ENCODE assay signal across 8 cellular contexts in the genomic region with DNA sequence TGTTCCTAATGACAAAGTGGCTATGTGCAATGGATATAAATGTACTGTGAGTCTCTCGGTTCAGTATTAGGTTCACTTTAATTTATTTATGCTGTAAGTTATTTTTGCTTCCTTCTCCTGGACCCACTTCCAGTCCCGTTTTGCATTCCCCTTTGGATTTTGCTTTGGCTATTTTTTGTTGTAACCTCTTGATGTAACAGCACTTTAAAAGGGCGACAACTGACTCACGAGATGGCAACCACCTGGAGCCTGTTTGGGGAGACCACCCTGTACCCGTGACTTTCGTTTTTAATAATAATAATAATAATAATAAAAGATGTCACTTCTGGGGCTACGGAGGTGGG. TPM values are rescaled to one million over a fixed set of nuclear protein-coding genes. Genes with fewer than 3 reads are reported as not detected.
DNase-seq lines count a peak whose midpoint lies in the region; ATAC-seq and TF ChIP-seq lines count a peak whose summit lies in the region.

No MANE protein-coding gene starts in this region.

- CTCF ChIA-PET in MCF 10A (lab: Yijun Ruan, JAX) = interaction anchor here (0.6 kb wide), 1 partner anchor 184 kb away, joined by 3 read pairs; no protein-coding TSS in a partner anchor

- POLR2A ChIA-PET in MCF 10A (lab: Yijun Ruan, JAX) = no interaction called here

- H3K36me3 Mint-ChIP-seq in MCF 10A (ENCODE audit: insufficient read depth, unreplicated experiment) (peaks cover 1% of the 10 kb centered on the region), naive B cell (peaks cover 0 to 11% of the 10 kb centered on the region in 2 donors)

- no TSS peak for BruUV-seq in MCF 10A (replicated peaks; lab: Mats Ljungman, UMichigan)

- H3K4me1 Mint-ChIP-seq in MCF 10A (ENCODE audit: insufficient read depth, unreplicated experiment) (peaks cover 9% of the 10 kb centered on the region), naive B cell (peaks cover 39 to 55% (median 55%) of the 10 kb centered on the region in 3 donors)

- H2AFZ ChIP-seq in ACC112 (ENCODE audit: low read length, unreplicated experiment) = no peak overlapping the region

- no peaks in the 10 kb centered on the region for H3K27me3 Mint-ChIP-seq in MCF 10A (ENCODE audit: insufficient read depth, unreplicated experiment)
- H3K27me3 Mint-ChIP-seq in naive B cell = peaks cover 63 to 72% (median 72%) of the 10 kb centered on the region in 3 donors

- H3K79me2 ChIP-seq in ACC112 (ENCODE audit: control insufficient read depth, insufficient read depth, low read length, unreplicated experiment) = no peaks in the 10 kb centered on the region

- H3K4me3 ChIP-seq in ACC112 (ENCODE audit: low read depth, low read length) (peak overlapping the region; percentile 67), HAP-1 (peak overlapping the region; percentile 12)

- no peaks in the 10 kb centered on the region for H3K36me3 ChIP-seq in ACC112 (ENCODE audit: insufficient read depth, low read length)
- no peaks in the 10 kb centered on the region for H3K36me3 ChIP-seq in HAP-1 (replicated peaks)

- H3K4me1 ChIP-seq in ACC112 (ENCODE audit: control insufficient read depth, insufficient read depth, low read length, unreplicated experiment) (no peaks in the 10 kb centered on the region), HAP-1 (peaks cover 11% of the 10 kb centered on the region), foreskin keratinocyte (peaks cover 5% of the 10 kb centered on the region)

- H3K27ac Mint-ChIP-seq in MCF 10A (ENCODE audit: low read depth, unreplicated experiment) = no peak overlapping the region
- peak overlapping the region in 4 of 6 donors; percentile 28 to 96 (median 62) for H3K27ac Mint-ChIP-seq in naive B cell

- no peaks in the 10 kb centered on the region for H3K9me3 ChIP-seq in HAP-1

- no peak for DNase-seq in HAP-1 (ENCODE audit: low spot score in 2 of 2)
- DNase-seq in MCF 10A (ENCODE audit: unreplicated experiment) = no peak
- DNase-seq in naive B cell = no peak
- no peak for DNase-seq in NCI-H1436 treated with DMSO at 0.1 percent for 48 hours (lab: John Stamatoyannopoulos, UW)
- no peak for DNase-seq in foreskin keratinocyte
- no peak for DNase-seq in NCI-H446 treated with DMSO at 0.1 percent for 48 hours (lab: John Stamatoyannopoulos, UW)
- DNase-seq in ACHN = no peak

- H3K27ac ChIP-seq in ACC112 (ENCODE audit: low read depth, low read length) (no peak overlapping the region), foreskin keratinocyte (no peak overlapping the region)

- peaks cover 68% of the 10 kb centered on the region for H3K27me3 ChIP-seq in ACC112 (ENCODE audit: insufficient read depth, low read length)
- H3K27me3 ChIP-seq in HAP-1 (ENCODE audit: low read depth) = peaks cover 17% of the 10 kb centered on the region
- peaks cover 92% of the 10 kb centered on the region for H3K27me3 ChIP-seq in foreskin keratinocyte

- intact Hi-C loops in MCF 10A (cut with micrococcal nuclease) = loop anchor here (1.0 to 10.0 kb wide), 3 partner anchors 314 to 769 kb away; a partner anchor contains a TSS

- H3K4me3 Mint-ChIP-seq in MCF 10A (ENCODE audit: unreplicated experiment) = peak overlapping the region; percentile 51
- peak overlapping the region; percentile 83 to 93 (median 88) for H3K4me3 Mint-ChIP-seq in naive B cell

- TF ChIP-seq CTCF in MCF 10A (IDR thresholded peaks at IDR 0.05; ENCODE audit: unreplicated experiment) = no peak
- no peak for TF ChIP-seq CTCF in foreskin keratinocyte (conservative IDR thresholded peaks at IDR 0.05)

- in situ Hi-C loops in HAP-1 (cut with MboI; ENCODE audit: low sequenced_read_pairs) = no loop called here
- in situ Hi-C loops in ACHN (cut with HindIII; ENCODE audit: low pct_ligation_motif_present, low pct_unique_long_range_greater_than_20kb, low sequenced_read_pairs) = no loop called here

- ATAC-seq in naive B cell (ENCODE audit: low read depth in 2 of 2) (peak in 1 of 2 donors; percentile 7), foreskin keratinocyte (no peak)

- H3K9me3 Mint-ChIP-seq in MCF 10A (ENCODE audit: unreplicated experiment) (no peaks in the 10 kb centered on the region), naive B cell (peaks cover 0 to 3% (median 0%) of the 10 kb centered on the region in 7 donors)

RNA-seq across cellular contexts. Expression of a gene that starts 5.6 kb away (rescaled TPM):
- total RNA-seq in MCF 10A (2022) = not detected in 2 replicates
- polyA plus RNA-seq in naive B cell (ENCODE audit: low read depth in 6 of 6) = not detected
- not detected in 2 replicates for total RNA-seq in foreskin keratinocyte
- not detected in 2 replicates for polyA plus RNA-seq in foreskin keratinocyte

RNA-seq across cellular contexts. Expression of a gene that starts 8.9 kb away (rescaled TPM):
- total RNA-seq in MCF 10A (2022) (0.07 and 0.17 TPM in 2 replicates), foreskin keratinocyte (not detected in 2 replicates)
- polyA plus RNA-seq in naive B cell (ENCODE audit: low read depth in 6 of 6) (under 1 TPM in 3 of 6 donors, not detected in 3; 0.07 to 0.19 (median 0.13) TPM), foreskin keratinocyte (0.01 TPM in 1 of 2 replicates, not detected in the other)
